17 cellular contexts compared by ENCODE assay signal in the genomic region with DNA sequence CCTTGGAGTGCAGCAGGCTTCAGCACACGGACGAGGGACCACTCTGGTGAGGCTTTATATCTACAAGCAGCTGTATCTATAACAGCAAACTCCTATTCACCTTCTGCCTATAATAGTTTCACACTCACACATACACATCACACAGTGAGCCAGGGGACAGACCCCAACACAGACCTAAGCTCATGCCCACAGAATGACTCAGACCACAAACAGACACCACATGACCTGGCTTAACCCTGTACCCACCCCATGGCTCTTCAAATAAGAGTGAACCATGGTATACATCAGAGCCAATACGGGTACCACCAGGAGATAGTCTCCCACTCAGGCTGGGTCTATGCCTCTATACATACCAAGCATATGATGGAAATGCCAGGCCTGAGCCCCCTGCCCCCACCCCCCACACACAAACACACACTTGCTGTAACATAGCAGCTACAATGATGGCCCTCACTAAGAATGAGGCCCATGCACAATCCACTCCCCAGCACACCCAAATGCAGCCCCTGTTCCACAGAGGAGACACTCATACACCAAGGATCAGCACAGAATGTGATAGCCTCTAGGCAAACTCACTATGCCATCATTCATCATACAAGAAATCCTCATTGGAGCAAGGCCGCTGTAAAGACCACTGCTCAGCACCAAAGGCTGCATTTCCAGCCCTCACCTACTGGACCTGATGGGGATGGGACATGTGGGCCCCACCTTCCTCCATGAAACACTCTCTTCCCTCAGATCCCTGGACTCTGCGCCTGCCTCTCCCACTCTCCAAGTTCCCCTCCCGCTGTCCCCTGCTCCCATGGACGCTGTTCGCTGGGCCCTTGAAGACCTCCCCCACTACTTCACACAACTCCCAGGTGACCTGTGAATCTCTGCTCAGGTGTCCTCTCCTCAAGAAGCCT.
DNase-seq lines count a peak whose midpoint lies in the region; ATAC-seq, FAIRE-seq and TF ChIP-seq lines count a peak whose summit lies in the region.
"Had no signal": no experiment of that assay in that cellular context is flagged by ENCODE, and none has a peak within 500 bp of the region (broad histone marks: within the 10 kb centered on the region; RNA-seq: fewer than 3 reads in every experiment).

No MANE protein-coding gene starts in this region.

- H3K27me3 ChIP-seq in endothelial cell of umbilical vein (ENCODE audit: control insufficient read depth in 2 of 2, insufficient read depth in 2 of 2, low read length in 2 of 2): no peaks in the 10 kb centered on the region
- H3K27me3 ChIP-seq: sigmoid colon had no signal

- BruUV-seq in endothelial cell of umbilical vein (replicated peaks; lab: Mats Ljungman, UMichigan): no TSS peak

- no peak for TF ChIP-seq CTCF in activated CD8-positive, alpha-beta T cell treated with anti-CD3 and anti-CD28 coated beads for 36 hours (IDR thresholded peaks at IDR 0.05)
- no peak for TF ChIP-seq CTCF in endothelial cell of umbilical vein (IDR thresholded peaks at IDR 0.05; ENCODE audit: extremely low read depth in 1 of 2, insufficient read depth in 1 of 2, low read depth in 1 of 2, low read length in 2 of 2)

- no peaks in the 10 kb centered on the region for H3K9me1 ChIP-seq in endothelial cell of umbilical vein (replicated peaks; ENCODE audit: control insufficient read depth, extremely low read depth, insufficient read depth, low read length)

- H3K27me3 Mint-ChIP-seq in activated CD8-positive, alpha-beta T cell treated with anti-CD3 and anti-CD28 coated beads for 36 hours: no peaks in the 10 kb centered on the region
- no peaks in the 10 kb centered on the region for H3K27me3 Mint-ChIP-seq in activated CD8-positive, alpha-beta T cell treated with anti-CD3 and anti-CD28 coated beads, Interleukin-2, amount 10 ng/mL, durations not matched to agents 7 days and 5 days (ENCODE audit: low read depth)

- no peaks in the 10 kb centered on the region for H3K36me3 Mint-ChIP-seq in activated CD8-positive, alpha-beta T cell treated with anti-CD3 and anti-CD28 coated beads for 36 hours (ENCODE audit: low read depth)
- H3K36me3 Mint-ChIP-seq in activated CD8-positive, alpha-beta T cell treated with anti-CD3 and anti-CD28 coated beads, Interleukin-2, amount 10 ng/mL, durations not matched to agents 7 days and 5 days (ENCODE audit: low read depth): no peaks in the 10 kb centered on the region

- no peak overlapping the region for H3K4me2 ChIP-seq in endothelial cell of umbilical vein (ENCODE audit: insufficient read depth, low read length)

- POLR2A ChIA-PET in activated CD8-positive, alpha-beta T cell treated with anti-CD3 and anti-CD28 coated beads for 36 hours (lab: Charles Lee): no interaction called here
- POLR2A ChIA-PET in activated CD8-positive, alpha-beta T cell treated with anti-CD3 and anti-CD28 coated beads, Interleukin-2, amount 10 ng/mL, durations not matched to agents 7 days and 5 days (lab: Charles Lee): no interaction called here
- POLR2A ChIA-PET in endothelial cell of umbilical vein (lab: Charles Lee): no interaction called here

- H3K4me1 ChIP-seq in endothelial cell of umbilical vein (ENCODE audit: control insufficient read depth, extremely low read depth, insufficient read depth, low read length): no peaks in the 10 kb centered on the region
- H3K4me1 ChIP-seq: HAP-1, sigmoid colon had no signal

- H3K79me2 ChIP-seq in endothelial cell of umbilical vein (ENCODE audit: control insufficient read depth, insufficient read depth, low read length): no peaks in the 10 kb centered on the region

- no peak overlapping the region for H3K27ac Mint-ChIP-seq in activated CD8-positive, alpha-beta T cell treated with anti-CD3 and anti-CD28 coated beads for 36 hours
- H3K27ac Mint-ChIP-seq in activated CD8-positive, alpha-beta T cell treated with anti-CD3 and anti-CD28 coated beads, Interleukin-2, amount 10 ng/mL, durations not matched to agents 7 days and 5 days: no peak overlapping the region

- intact Hi-C loops in activated CD8-positive, alpha-beta T cell treated with anti-CD3 and anti-CD28 coated beads for 36 hours (cut with micrococcal nuclease): no loop called here
- intact Hi-C loops in endothelial cell of umbilical vein (cut with micrococcal nuclease): no loop called here

- DNase-seq in activated CD8-positive, alpha-beta T cell treated with anti-CD3 and anti-CD28 coated beads for 36 hours: peak; percentile 23
- no peak for DNase-seq in activated CD8-positive, alpha-beta T cell treated with anti-CD3 and anti-CD28 coated beads, Interleukin-2, amount 10 ng/mL, durations not matched to agents 7 days and 5 days
- DNase-seq in LHCN-M2 (ENCODE audit: low read depth): peak; percentile 49
- DNase-seq in endothelial cell of umbilical vein (ENCODE audit: low read depth, low spot score): no peak
- DNase-seq in stimulated activated naive CD8-positive, alpha-beta T cell treated with anti-CD3 and anti-CD28 coated beads, Interleukin-15, Interleukin-2, amounts not matched to agents 100 U/mL and 50 U/mL, for 24 hours: peak; percentile 4
- DNase-seq in dermis blood vessel endothelial cell: no peak
- no peak for DNase-seq in foreskin melanocyte
- DNase-seq in SHP77 treated with DMSO at 0.1 percent for 48 hours (lab: John Stamatoyannopoulos, UW): no peak
- DNase-seq: caudate nucleus; effector memory CD4-positive, alpha-beta T cell; MM.1S; NCI-H82; Right ventricle myocardium superior; sigmoid colon; stimulated activated naive CD4-positive, alpha-beta T cell treated with Interleukin-2 at 50 U/mL for 16 hours had no signal

- H3K36me3 ChIP-seq in endothelial cell of umbilical vein (ENCODE audit: control insufficient read depth in 2 of 2, extremely low read depth in 1 of 2, insufficient read depth in 2 of 2, low read length in 2 of 2): no peaks in the 10 kb centered on the region
- H3K36me3 ChIP-seq: HAP-1, sigmoid colon had no signal

- no peaks in the 10 kb centered on the region for H3K9me3 ChIP-seq in endothelial cell of umbilical vein (replicated peaks; ENCODE audit: control insufficient read depth, insufficient read depth, low read length)
- H3K9me3 ChIP-seq: HAP-1, sigmoid colon had no signal

- H3K4me3 Mint-ChIP-seq in activated CD8-positive, alpha-beta T cell treated with anti-CD3 and anti-CD28 coated beads for 36 hours: no peak overlapping the region
- H3K4me3 Mint-ChIP-seq in activated CD8-positive, alpha-beta T cell treated with anti-CD3 and anti-CD28 coated beads, Interleukin-2, amount 10 ng/mL, durations not matched to agents 7 days and 5 days: no peak overlapping the region

- peak; percentile 91 for ATAC-seq in activated CD8-positive, alpha-beta T cell treated with anti-CD3 and anti-CD28 coated beads for 36 hours
- no peak for ATAC-seq in activated CD8-positive, alpha-beta T cell treated with anti-CD3 and anti-CD28 coated beads, Interleukin-2, amount 10 ng/mL, durations not matched to agents 7 days and 5 days
- peak; percentile 86 for ATAC-seq in stimulated activated naive CD8-positive, alpha-beta T cell treated with anti-CD3 and anti-CD28 coated beads, Interleukin-15, Interleukin-2, amounts not matched to agents 100 U/mL and 50 U/mL, for 24 hours

- peak; percentile 59 for FAIRE-seq in endothelial cell of umbilical vein (lab: Jason Lieb, UNC)

- H4K20me1 ChIP-seq in endothelial cell of umbilical vein (replicated peaks; ENCODE audit: control insufficient read depth, extremely low read depth, insufficient read depth, low read length): no peaks in the 10 kb centered on the region

- H2AFZ ChIP-seq in endothelial cell of umbilical vein (ENCODE audit: low read depth, low read length): no peak overlapping the region

- no peak for TF ChIP-seq POLR2A in endothelial cell of umbilical vein (IDR thresholded peaks at IDR 0.05; ENCODE audit: low read depth, low read length)

- H3K4me1 Mint-ChIP-seq in activated CD8-positive, alpha-beta T cell treated with anti-CD3 and anti-CD28 coated beads for 36 hours (ENCODE audit: low read depth): no peaks in the 10 kb centered on the region
- H3K4me1 Mint-ChIP-seq in activated CD8-positive, alpha-beta T cell treated with anti-CD3 and anti-CD28 coated beads, Interleukin-2, amount 10 ng/mL, durations not matched to agents 7 days and 5 days (ENCODE audit: low read depth): no peaks in the 10 kb centered on the region

- H3K9me3 Mint-ChIP-seq in activated CD8-positive, alpha-beta T cell treated with anti-CD3 and anti-CD28 coated beads for 36 hours: no peaks in the 10 kb centered on the region
- no peaks in the 10 kb centered on the region for H3K9me3 Mint-ChIP-seq in activated CD8-positive, alpha-beta T cell treated with anti-CD3 and anti-CD28 coated beads, Interleukin-2, amount 10 ng/mL, durations not matched to agents 7 days and 5 days (ENCODE audit: insufficient read depth)

- no peak overlapping the region for H3K4me3 ChIP-seq in endothelial cell of umbilical vein (replicated peaks in 1 of 3; ENCODE audit: insufficient read depth in 1 of 3, low read depth in 1 of 3, low read length in 3 of 3)
- H3K4me3 ChIP-seq: HAP-1, lung, sigmoid colon had no signal

- CTCF ChIA-PET in activated CD8-positive, alpha-beta T cell treated with anti-CD3 and anti-CD28 coated beads for 36 hours (lab: Charles Lee): no interaction called here
- CTCF ChIA-PET in activated CD8-positive, alpha-beta T cell treated with anti-CD3 and anti-CD28 coated beads, Interleukin-2, amount 10 ng/mL, durations not matched to agents 7 days and 5 days (lab: Charles Lee): no interaction called here
- CTCF ChIA-PET in endothelial cell of umbilical vein (lab: Charles Lee): no interaction called here

- dilution Hi-C loops in endothelial cell of umbilical vein (cut with MboI; ENCODE audit: extremely low pct_ligation_motif_present, low sequenced_read_pairs): no loop called here

- no peak overlapping the region for H3K9ac ChIP-seq in endothelial cell of umbilical vein (replicated peaks; ENCODE audit: extremely low read depth, insufficient read depth, low read length)

- no peak overlapping the region for H3K27ac ChIP-seq in endothelial cell of umbilical vein (ENCODE audit: insufficient read depth, low read depth, low read length)
- H3K27ac ChIP-seq: sigmoid colon had no signal

TF ChIP-seq in endothelial cell of umbilical vein, 7 proteins besides CTCF, POLR2A, EP300 and RAD21:
- TF ChIP-seq POLR2AphosphoS5 (IDR thresholded peaks at IDR 0.05; ENCODE audit: insufficient read depth, low read depth, low read length) (no peak), FOS (IDR thresholded peaks at IDR 0.05; ENCODE audit: borderline replicate concordance, insufficient read depth, low read length) (no peak), JUN (IDR thresholded peaks at IDR 0.05; ENCODE audit: borderline replicate concordance, insufficient read depth, insufficient read length, low read depth) (no peak), MYC (IDR thresholded peaks at IDR 0.05; ENCODE audit: low read depth, low read length) (no peak), EZH2 (IDR thresholded peaks at IDR 0.05; ENCODE audit: borderline replicate concordance, low read depth, low read length, severe bottlenecking) (no peak), MAX (IDR thresholded peaks at IDR 0.05; ENCODE audit: insufficient read depth, insufficient read length) (no peak), GATA2 (IDR thresholded peaks at IDR 0.05; ENCODE audit: insufficient read depth, insufficient read length, low read depth, low read length) (no peak)

Comparison
In these comparisons a context has a peak if more than half of its experiments do, and no peak if none do; other contexts are left out.
1. DNase-seq: peak in activated CD8-positive, alpha-beta T cell treated with anti-CD3 and anti-CD28 coated beads for 36 hours (single experiment), LHCN-M2 (single experiment) and stimulated activated naive CD8-positive, alpha-beta T cell treated with anti-CD3 and anti-CD28 coated beads, Interleukin-15, Interleukin-2, amounts not matched to agents 100 U/mL and 50 U/mL, for 24 hours (single experiment); none in activated CD8-positive, alpha-beta T cell treated with anti-CD3 and anti-CD28 coated beads, Interleukin-2, amount 10 ng/mL, durations not matched to agents 7 days and 5 days (single experiment), endothelial cell of umbilical vein (single experiment), dermis blood vessel endothelial cell (single experiment), foreskin melanocyte (single experiment) and SHP77 treated with DMSO at 0.1 percent for 48 hours (single experiment).